In genomic region chr13:55219538-55219937, GRCh38 we compare ENCODE assay signal across 23 cellular contexts.
DNase-seq lines count a peak whose midpoint lies in the region; ATAC-seq, FAIRE-seq and TF ChIP-seq lines count a peak whose summit lies in the region.
"Had no signal": no experiment of that assay in that cellular context is flagged by ENCODE, and none has a peak within 500 bp of the region (broad histone marks: within the 10 kb centered on the region; RNA-seq: fewer than 3 reads in every experiment).

No MANE protein-coding gene starts in this region.

- no peak overlapping the region for H2BK120ac ChIP-seq in H1 (replicated peaks; ENCODE audit: low read depth, low read length)

- no peak overlapping the region for H3K18ac ChIP-seq in H1 (ENCODE audit: extremely low read depth, low read length)

- H3K79me1 ChIP-seq in H1 (ENCODE audit: low read depth, low read length), result no peaks in the 10 kb centered on the region

- no peak overlapping the region for H3K4me3 Mint-ChIP-seq in neural progenitor cell
- H3K4me3 Mint-ChIP-seq: B cell; CD4-positive, CD25-positive, alpha-beta regulatory T cell; CD8-positive, alpha-beta T cell; HFFc6 had no signal

- no peak overlapping the region for H3K23ac ChIP-seq in H1 (ENCODE audit: insufficient read length)

- no peak overlapping the region for H3K27ac ChIP-seq in H1 (ENCODE audit: low read depth, low read length)
- no peak overlapping the region for H3K27ac ChIP-seq in neural progenitor cell
- H3K27ac ChIP-seq: 22Rv1, BLaER1, C4-2B, GM23248 had no signal

- TF ChIP-seq EP300 in H1 (IDR thresholded peaks at IDR 0.05; ENCODE audit: borderline replicate concordance in 1 of 2, low read depth in 2 of 2, low read length in 2 of 2), result no peak

- H3K36me3 ChIP-seq in H1 (ENCODE audit: control insufficient read depth in 2 of 4, insufficient read depth in 4 of 4, low read length in 3 of 4) (no peaks in the 10 kb centered on the region), neural progenitor cell (no peaks in the 10 kb centered on the region)
- H3K36me3 ChIP-seq: BLaER1, HAP-1 had no signal

- ATAC-seq in GM18861 (IDR thresholded peaks at IDR 0.05; ENCODE audit: unreplicated experiment) (no peak), GM19023 (IDR thresholded peaks at IDR 0.05; ENCODE audit: unreplicated experiment) (no peak)
- ATAC-seq: CD8-positive, alpha-beta T cell; GM12878 had no signal

- H3F3A ChIP-seq in neural progenitor cell (ENCODE audit: low read depth), result no peaks in the 10 kb centered on the region

- H3K14ac ChIP-seq in H1 (ENCODE audit: insufficient read length), result no peak overlapping the region

- no peak overlapping the region for H3K27ac Mint-ChIP-seq in neural progenitor cell
- H3K27ac Mint-ChIP-seq: B cell; CD4-positive, CD25-positive, alpha-beta regulatory T cell; CD8-positive, alpha-beta T cell; HFFc6 had no signal

- TF ChIP-seq CTCF in H1 (IDR thresholded peaks at IDR 0.05; ENCODE audit: control extremely low read depth in 1 of 3, insufficient read depth in 1 of 3, low read depth in 1 of 3, low read length in 3 of 3) (no peak), neural progenitor cell (IDR thresholded peaks at IDR 0.05) (no peak), GM20000 (IDR thresholded peaks at IDR 0.05; ENCODE audit: extremely low read depth, missing control alignments) (no peak)

- no peaks in the 10 kb centered on the region for H4K20me1 ChIP-seq in H1 (replicated peaks in 1 of 2; ENCODE audit: control insufficient read depth in 1 of 2, insufficient read depth in 2 of 2, low read length in 2 of 2)
- H4K20me1 ChIP-seq in neural progenitor cell (ENCODE audit: low read depth), result no peaks in the 10 kb centered on the region
- H4K20me1 ChIP-seq: BLaER1 had no signal

- TF ChIP-seq POLR2A in H1 (IDR thresholded peaks at IDR 0.05; ENCODE audit: control extremely low read depth in 1 of 2, low read depth in 2 of 2, low read length in 2 of 2), result no peak

- no peak overlapping the region for H4K5ac ChIP-seq in H1 (ENCODE audit: insufficient read length, low read depth, low read length)

- DNase-seq in NCI-H524 (lab: John Stamatoyannopoulos, UW), result peak; percentile 14 to 55
- DNase-seq in NCI-H524 treated with DMSO at 0.1 percent for 48 hours (lab: John Stamatoyannopoulos, UW), result no peak
- DNase-seq in NCI-H69 (lab: John Stamatoyannopoulos, UW), result peak; percentile 29
- no peak for DNase-seq in H1 (ENCODE audit: low read depth in 1 of 2, low spot score in 2 of 2)
- DNase-seq in neural progenitor cell (ENCODE audit: low spot score), result peak; percentile 21
- DNase-seq in GM20000 (ENCODE audit: low spot score), result no peak
- DNase-seq: Caco-2; CD4-positive, CD25-positive, alpha-beta regulatory T cell; CD8-positive, alpha-beta T cell; DMS153; DND-41; GDM1; GM23248; HFFc6 had no signal

- no peak overlapping the region for H4K8ac ChIP-seq in H1 (ENCODE audit: extremely low read depth, insufficient read depth, low read length)

- no peaks in the 10 kb centered on the region for H3K27me3 Mint-ChIP-seq in neural progenitor cell (ENCODE audit: insufficient read depth, low read depth)
- H3K27me3 Mint-ChIP-seq: B cell; CD4-positive, CD25-positive, alpha-beta regulatory T cell had no signal

- H3K27me3 ChIP-seq in H1 (replicated peaks in 1 of 4; ENCODE audit: control insufficient read depth in 3 of 4, extremely low read depth in 1 of 4, insufficient read depth in 3 of 4, low read length in 3 of 4) (no peaks in the 10 kb centered on the region), neural progenitor cell (no peaks in the 10 kb centered on the region)
- H3K27me3 ChIP-seq: BLaER1 had no signal

- no peaks in the 10 kb centered on the region for H3K36me3 Mint-ChIP-seq in neural progenitor cell
- H3K36me3 Mint-ChIP-seq: CD4-positive, CD25-positive, alpha-beta regulatory T cell; CD8-positive, alpha-beta T cell had no signal

- no peak overlapping the region for H3K56ac ChIP-seq in H1 (replicated peaks; ENCODE audit: insufficient read length, low read depth, low read length)

- no peak overlapping the region for H3K4ac ChIP-seq in H1 (replicated peaks; ENCODE audit: insufficient read length, low read depth, low read length)

- no peak overlapping the region for H2BK15ac ChIP-seq in H1 (ENCODE audit: low read length)

- H2BK12ac ChIP-seq in H1 (ENCODE audit: low read depth, low read length), result no peak overlapping the region

- H2AFZ ChIP-seq in H1 (ENCODE audit: low read length), result no peak overlapping the region
- H2AFZ ChIP-seq in neural progenitor cell (replicated peaks), result no peak overlapping the region
- H2AFZ ChIP-seq: GM23248 had no signal

- H3K9ac ChIP-seq in H1 (replicated peaks in 1 of 4; ENCODE audit: extremely low read depth in 1 of 4, low read depth in 3 of 4, low read length in 3 of 4), result no peak overlapping the region
- H3K9ac ChIP-seq in neural progenitor cell, result no peak overlapping the region
- H3K9ac ChIP-seq: BLaER1, GM23248 had no signal

- CTCF ChIA-PET in H1 (lab: Charles Lee; ENCODE audit: partially characterized antibody), result no interaction called here

- no peak for FAIRE-seq in H1 (lab: Jason Lieb, UNC)
- FAIRE-seq: GM12878, H54 had no signal

- H2BK5ac ChIP-seq in H1 (ENCODE audit: low read depth, low read length), result no peak overlapping the region

- no peaks in the 10 kb centered on the region for H3K9me3 ChIP-seq in H1 (ENCODE audit: insufficient read depth in 2 of 2, low read depth in 1 of 2, low read length in 1 of 2)
- H3K9me3 ChIP-seq in neural progenitor cell (ENCODE audit: low read depth), result no peaks in the 10 kb centered on the region
- H3K9me3 ChIP-seq: BLaER1, Caco-2, HAP-1 had no signal

- WGBS in H1 (ENCODE audit: extremely low coverage in 1 of 2, insufficient coverage in 1 of 2, insufficient read length in 1 of 2, insufficient replicate concordance in 2 of 2, low coverage in 1 of 2, low lambda C conversion rate in 2 of 2, missing lambda C conversion rate in 1 of 2), 2 experiments, result 88% methylated on average over 1 of the region's 1 CpG; no CpG with 5 or more reads in 1 of the 2 experiments

- H3K4me3 ChIP-seq in H1 (ENCODE audit: extremely low read depth in 1 of 4, insufficient read depth in 2 of 4, low read depth in 3 of 4, low read length in 4 of 4), result no peak overlapping the region
- H3K4me3 ChIP-seq in neural progenitor cell, result no peak overlapping the region
- H3K4me3 ChIP-seq: BLaER1, GM12878, GM23248, HAP-1 had no signal

- H3K79me2 ChIP-seq in H1 (ENCODE audit: control insufficient read depth in 1 of 2, insufficient read depth in 2 of 2, low read length in 2 of 2) (no peaks in the 10 kb centered on the region), neural progenitor cell (ENCODE audit: low read depth) (no peaks in the 10 kb centered on the region)

- H4K91ac ChIP-seq in H1 (replicated peaks; ENCODE audit: insufficient read length, low read length), result no peak overlapping the region

- no peak for TF ChIP-seq RAD21 in H1 (IDR thresholded peaks at IDR 0.05 in 1 of 2, conservative IDR thresholded peaks at IDR 0.05 in 1 of 2; ENCODE audit: low read depth in 2 of 2, low read length in 2 of 2)

- H3K9me3 Mint-ChIP-seq in neural progenitor cell, result no peaks in the 10 kb centered on the region

- H3K4me1 ChIP-seq in H1 (replicated peaks in 1 of 4; ENCODE audit: control insufficient read depth in 3 of 4, insufficient read depth in 4 of 4, low read length in 3 of 4) (peaks cover 0 to 3% (median 1%) of the 10 kb centered on the region in 4 experiments; a peak in 1 of 7 replicates), neural progenitor cell (peaks cover 15% of the 10 kb centered on the region)
- H3K4me1 ChIP-seq: BLaER1, Caco-2, HAP-1 had no signal

- no peaks in the 10 kb centered on the region for H3K23me2 ChIP-seq in H1 (ENCODE audit: low read depth, low read length)

- H3K4me2 ChIP-seq in H1 (ENCODE audit: insufficient read depth in 1 of 2, low read depth in 2 of 2, low read length in 2 of 2) (no peak overlapping the region), neural progenitor cell (no peak overlapping the region)
- H3K4me2 ChIP-seq: BLaER1 had no signal

- POLR2A ChIA-PET in H1 (lab: Charles Lee; ENCODE audit: partially characterized antibody), result no interaction called here

- H3K4me1 Mint-ChIP-seq in neural progenitor cell, result peaks cover 12% of the 10 kb centered on the region
- H3K4me1 Mint-ChIP-seq: B cell; CD4-positive, CD25-positive, alpha-beta regulatory T cell had no signal

- no peak overlapping the region for H2BK20ac ChIP-seq in H1 (ENCODE audit: low read length)

- no peak overlapping the region for H2AK5ac ChIP-seq in H1 (ENCODE audit: low read depth, low read length)

TF ChIP-seq in H1, 55 proteins besides CTCF, POLR2A, EP300 and RAD21:
- TF ChIP-seq SP1 (IDR thresholded peaks at IDR 0.05; ENCODE audit: low read depth, low read length) (no peak), CBX5 (IDR thresholded peaks at IDR 0.05; ENCODE audit: low read depth, low read length) (no peak), SIRT6 (IDR thresholded peaks at IDR 0.05; ENCODE audit: low read length) (no peak), TCF12 (IDR thresholded peaks at IDR 0.05; ENCODE audit: low read depth, low read length) (no peak), SP4 (IDR thresholded peaks at IDR 0.05; ENCODE audit: low read length) (no peak)
- TF ChIP-seq, protein P1, sequence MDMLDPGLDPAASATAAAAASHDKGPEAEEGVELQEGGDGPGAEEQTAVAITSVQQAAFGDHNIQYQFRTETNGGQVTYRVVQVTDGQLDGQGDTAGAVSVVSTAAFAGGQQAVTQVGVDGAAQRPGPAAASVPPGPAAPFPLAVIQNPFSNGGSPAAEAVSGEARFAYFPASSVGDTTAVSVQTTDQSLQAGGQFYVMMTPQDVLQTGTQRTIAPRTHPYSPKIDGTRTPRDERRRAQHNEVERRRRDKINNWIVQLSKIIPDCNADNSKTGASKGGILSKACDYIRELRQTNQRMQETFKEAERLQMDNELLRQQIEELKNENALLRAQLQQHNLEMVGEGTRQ (IDR thresholded peaks at IDR 0.05; ENCODE audit: low read length), result peak; percentile 13; the same call in 1 of the 2 replicates

Comparison
In these comparisons a context has a peak if more than half of its experiments do, and no peak if none do; other contexts are left out.
1. DNase-seq: peak in NCI-H524 (2 of 2), NCI-H69 (single experiment) and neural progenitor cell (single experiment); none in NCI-H524 treated with DMSO at 0.1 percent for 48 hours (single experiment), H1 (0 of 2) and GM20000 (single experiment).